1 cellular context compared by ENCODE assay signal in genomic region chr7:12686234-12686893, GRCh38.
TF ChIP-seq lines count a peak whose summit lies in the region.

No MANE protein-coding gene starts in this region.

TF ChIP-seq in K562, 482 proteins besides CTCF, POLR2A, EP300 and RAD21 (continued from another document and continues in another):
- TF ChIP-seq AFF4 (CRISPR knock-in tag; IDR thresholded peaks at IDR 0.05) (peak; percentile 78; the same call in 1 of the 2 replicates), RBM39 (optimal IDR thresholded peaks at IDR 0.05; ENCODE audit: low read depth, low read length) (no peak), ZBED1 (IDR thresholded peaks at IDR 0.05) (no peak; the same call in 1 of the 2 replicates), EP400 (IDR thresholded peaks at IDR 0.05) (peak; percentile 92), LEF1 (IDR thresholded peaks at IDR 0.05) (peak; percentile 56; the same call in 1 of the 2 replicates), GTF2A2 (tag; IDR thresholded peaks at IDR 0.05) (no peak), MIER1 (IDR thresholded peaks at IDR 0.05; ENCODE audit: low read depth) (no peak), DDX20 (tag; IDR thresholded peaks at IDR 0.05; ENCODE audit: low read depth) (no peak), ZNF740 (CRISPR knock-in tag; IDR thresholded peaks at IDR 0.05) (no peak), ZNF740 (tag; IDR thresholded peaks at IDR 0.05) (no peak), ZNF253 (CRISPR knock-in tag; conservative IDR thresholded peaks at IDR 0.05) (no peak), TCF7 (IDR thresholded peaks at IDR 0.05; ENCODE audit: borderline replicate concordance) (no peak), TSC22D4 (tag; IDR thresholded peaks at IDR 0.05) (no peak), CLOCK (CRISPR knock-in tag; IDR thresholded peaks at IDR 0.05; ENCODE audit: borderline replicate concordance) (peak; percentile 37; the same call in 1 of the 2 replicates), E2F5 (CRISPR knock-in tag; IDR thresholded peaks at IDR 0.05) (peak; percentile 90; the same call in 1 of the 2 replicates), CCNT2 (IDR thresholded peaks at IDR 0.05; ENCODE audit: borderline replicate concordance, extremely low read depth, insufficient read length, low read depth, low read length) (peak; percentile 86), ZNF518B (CRISPR knock-in tag; IDR thresholded peaks at IDR 0.05) (no peak), DMBX1 (CRISPR knock-in tag; IDR thresholded peaks at IDR 0.05; ENCODE audit: borderline replicate concordance) (peak; percentile 57), ELF1 (tag; IDR thresholded peaks at IDR 0.05) (peak; percentile 92), SIN3B (IDR thresholded peaks at IDR 0.05; ENCODE audit: low read depth) (0 out of 2 replicates have a peak, but pooled peaks have one; percentile 51), GTF2E2 (tag; IDR thresholded peaks at IDR 0.05) (no peak), NFATC3 (IDR thresholded peaks at IDR 0.05) (no peak), ZBTB34 (CRISPR knock-in tag; IDR thresholded peaks at IDR 0.05) (no peak), NBN (IDR thresholded peaks at IDR 0.05; ENCODE audit: low read depth) (peak; percentile 45; the same call in 1 of the 2 replicates), RFX1 (IDR thresholded peaks at IDR 0.05) (peak; percentile 94), TRIM25 (IDR thresholded peaks at IDR 0.05; ENCODE audit: borderline replicate concordance) (no peak), FOXO4 (CRISPR knock-in tag; IDR thresholded peaks at IDR 0.05) (no peak), ATF2 (CRISPR knock-in tag; IDR thresholded peaks at IDR 0.05) (no peak), BMI1 (IDR thresholded peaks at IDR 0.05; ENCODE audit: low read length) (peak; percentile 85), PHF20 (IDR thresholded peaks at IDR 0.05; ENCODE audit: partially characterized antibody) (peak; percentile 66), ZNF124 (CRISPR knock-in tag; IDR thresholded peaks at IDR 0.05) (no peak), HDAC1 (IDR thresholded peaks at IDR 0.05) (0 out of 4 replicates have a peak, but pooled peaks of 1 of the 2 experiments have one; percentile 45), SMAD2 (IDR thresholded peaks at IDR 0.05; ENCODE audit: low read depth, low read length) (no peak), NUFIP1 (IDR thresholded peaks at IDR 0.05; ENCODE audit: partially characterized antibody) (no peak), ZSCAN32 (CRISPR knock-in tag; IDR thresholded peaks at IDR 0.05) (no peak), PRMT5 (CRISPR knock-in tag; IDR thresholded peaks at IDR 0.05) (no peak), ZBTB9 (CRISPR knock-in tag; IDR thresholded peaks at IDR 0.05) (no peak), ZBTB43 (CRISPR knock-in tag; IDR thresholded peaks at IDR 0.05) (0 out of 2 replicates have a peak, but pooled peaks have one; percentile 74), FOSL1 (tag; conservative IDR thresholded peaks at IDR 0.05) (peak; percentile 61)
